Comparison of ENCODE assay signal across 12 cellular contexts in genomic region chr1:221886311-221887090, GRCh38.
A peak's percentile ranks its signal among the peaks of the same experiment; 100 is the strongest.
DNase-seq lines count a peak whose midpoint lies in the region; ATAC-seq, FAIRE-seq and TF ChIP-seq lines count a peak whose summit lies in the region.
"Had no signal": no experiment of that assay in that cellular context is flagged by ENCODE, and none has a peak within 500 bp of the region (broad histone marks: within the 10 kb centered on the region; RNA-seq: fewer than 3 reads in every experiment).

No MANE protein-coding gene starts in this region.

- H3K27ac ChIP-seq in psoas muscle, result peak overlapping the region; percentile 56
- H3K27ac ChIP-seq: neutrophil had no signal

- H3K9me3 ChIP-seq in psoas muscle, result no peaks in the 10 kb centered on the region
- H3K9me3 ChIP-seq: neutrophil had no signal

- H3K27ac Mint-ChIP-seq in Calu3 (ENCODE audit: unreplicated experiment), result peak overlapping the region; percentile 93
- H3K27ac Mint-ChIP-seq in activated T-helper 1 cell treated with anti-CD3 and anti-CD28 coated beads, Interleukin-12 subunit alpha, Interleukin-12 subunit beta, Interleukin-2, Interleukin-4 antibody, amounts not matched to agents 30 ng/mL and 10 ng/mL and 1 ng/mL, durations not matched to agents 14 hours and 24 hours and 36 hours, result no peak overlapping the region
- H3K27ac Mint-ChIP-seq: activated CD8-positive, alpha-beta T cell treated with anti-CD3 and anti-CD28 coated beads, Interleukin-2, amount 10 ng/mL, durations not matched to agents 7 days and 5 days; mesothelial cell of epicardium had no signal

- H3K4me3 Mint-ChIP-seq in Calu3 (ENCODE audit: low read depth, unreplicated experiment), result peak overlapping the region; percentile 57
- no peak overlapping the region for H3K4me3 Mint-ChIP-seq in activated T-helper 1 cell treated with anti-CD3 and anti-CD28 coated beads, Interleukin-12 subunit alpha, Interleukin-12 subunit beta, Interleukin-2, Interleukin-4 antibody, amounts not matched to agents 30 ng/mL and 10 ng/mL and 1 ng/mL, durations not matched to agents 14 hours and 24 hours and 36 hours
- H3K4me3 Mint-ChIP-seq: activated CD8-positive, alpha-beta T cell treated with anti-CD3 and anti-CD28 coated beads, Interleukin-2, amount 10 ng/mL, durations not matched to agents 7 days and 5 days; mesothelial cell of epicardium had no signal

- H3K4me3 ChIP-seq in psoas muscle, result no peak overlapping the region

- H3K27me3 ChIP-seq in psoas muscle (ENCODE audit: insufficient read depth in 3 of 3, low read length in 2 of 3), result no peaks in the 10 kb centered on the region
- H3K27me3 ChIP-seq: neutrophil had no signal

- CTCF ChIA-PET in Calu3 (lab: Charles Lee), result interaction anchor here (0.6 to 1.4 kb wide), 8 partner anchors 9 to 144 kb away, joined by 3 to 6 read pairs (median 3); no protein-coding TSS in a partner anchor

- H3K27me3 Mint-ChIP-seq in Calu3 (ENCODE audit: unreplicated experiment), result no peaks in the 10 kb centered on the region
- H3K27me3 Mint-ChIP-seq in activated T-helper 1 cell treated with anti-CD3 and anti-CD28 coated beads, Interleukin-12 subunit alpha, Interleukin-12 subunit beta, Interleukin-2, Interleukin-4 antibody, amounts not matched to agents 30 ng/mL and 10 ng/mL and 1 ng/mL, durations not matched to agents 14 hours and 24 hours and 36 hours (ENCODE audit: insufficient read depth), result peaks cover 14% of the 10 kb centered on the region

- ATAC-seq in esophagus mucosa (peak; percentile 34), psoas muscle (peak; percentile 34 to 57 (median 48)), GM19035 (IDR thresholded peaks at IDR 0.05; ENCODE audit: unreplicated experiment) (no peak), sciatic nerve (no peak)
- ATAC-seq: activated CD8-positive, alpha-beta T cell treated with anti-CD3 and anti-CD28 coated beads, Interleukin-2, amount 10 ng/mL, durations not matched to agents 7 days and 5 days had no signal

- no peak for TF ChIP-seq CTCF in Calu3 (IDR thresholded peaks at IDR 0.05; ENCODE audit: unreplicated experiment)
- TF ChIP-seq CTCF in psoas muscle (IDR thresholded peaks at IDR 0.05), result no peak
- no peak for TF ChIP-seq CTCF in D721Med (IDR thresholded peaks at IDR 0.05; ENCODE audit: insufficient read depth, missing control alignments)

- DNase-seq in Calu3 (no peak), RCC 7860 (ENCODE audit: low spot score) (peak; percentile 91), psoas muscle (no peak), D721Med (ENCODE audit: insufficient read length, low spot score) (no peak), sciatic nerve (ENCODE audit: low spot score) (no peak)
- no peak for DNase-seq in activated T-helper 1 cell treated with anti-CD3 and anti-CD28 coated beads, Interleukin-12 subunit alpha, Interleukin-12 subunit beta, Interleukin-2, Interleukin-4 antibody, amounts not matched to agents 30 ng/mL and 10 ng/mL and 1 ng/mL, durations not matched to agents 14 hours and 24 hours and 36 hours (ENCODE audit: low spot score)
- DNase-seq: activated CD8-positive, alpha-beta T cell treated with anti-CD3 and anti-CD28 coated beads, Interleukin-2, amount 10 ng/mL, durations not matched to agents 7 days and 5 days; NCI-H2081 treated with DMSO at 0.1 percent for 48 hours had no signal

- H3K9me3 Mint-ChIP-seq in Calu3 (ENCODE audit: low read depth, unreplicated experiment), result no peaks in the 10 kb centered on the region
- no peaks in the 10 kb centered on the region for H3K9me3 Mint-ChIP-seq in activated T-helper 1 cell treated with anti-CD3 and anti-CD28 coated beads, Interleukin-12 subunit alpha, Interleukin-12 subunit beta, Interleukin-2, Interleukin-4 antibody, amounts not matched to agents 30 ng/mL and 10 ng/mL and 1 ng/mL, durations not matched to agents 14 hours and 24 hours and 36 hours
- H3K9me3 Mint-ChIP-seq: mesothelial cell of epicardium had no signal

- no peaks in the 10 kb centered on the region for H3K36me3 ChIP-seq in psoas muscle (ENCODE audit: insufficient read depth in 1 of 2, low read depth in 1 of 2)
- H3K36me3 ChIP-seq: neutrophil had no signal

- WGBS in psoas muscle, 3 donors, result 53 to 56% (median 54%) methylated on average over 4 of the region's 4 CpGs

- FAIRE-seq in RCC 7860 (lab: Jason Lieb, UNC) (no peak), D721Med (lab: Jason Lieb, UNC) (no peak)

- H3K36me3 Mint-ChIP-seq in Calu3 (ENCODE audit: insufficient read depth, unreplicated experiment), result peaks cover 5% of the 10 kb centered on the region
- no peaks in the 10 kb centered on the region for H3K36me3 Mint-ChIP-seq in activated T-helper 1 cell treated with anti-CD3 and anti-CD28 coated beads, Interleukin-12 subunit alpha, Interleukin-12 subunit beta, Interleukin-2, Interleukin-4 antibody, amounts not matched to agents 30 ng/mL and 10 ng/mL and 1 ng/mL, durations not matched to agents 14 hours and 24 hours and 36 hours (ENCODE audit: low read depth)
- H3K36me3 Mint-ChIP-seq: mesothelial cell of epicardium had no signal

- intact Hi-C loops in Calu3 (cut with micrococcal nuclease; ENCODE audit: unreplicated experiment), result loop anchor here (1.0 to 5.0 kb wide), 3 partner anchors 79 to 144 kb away; partner anchors contain the start of gene DUSP10
- intact Hi-C loops in psoas muscle (cut with DNase I), result loop anchor here in 1 of 2 donors (5.0 kb wide), 1 partner anchor 144 kb away; the partner anchor contains the start of gene DUSP10
- intact Hi-C loops in activated T-helper 1 cell treated with anti-CD3 and anti-CD28 coated beads, Interleukin-12 subunit alpha, Interleukin-12 subunit beta, Interleukin-2, Interleukin-4 antibody, amounts not matched to agents 30 ng/mL and 10 ng/mL and 1 ng/mL, durations not matched to agents 14 hours and 24 hours and 36 hours (cut with micrococcal nuclease), result no loop called here
- intact Hi-C loops in sciatic nerve (cut with DNase I), result no loop called here

- H3K4me1 Mint-ChIP-seq in Calu3 (ENCODE audit: low read depth, unreplicated experiment), result peaks cover 50% of the 10 kb centered on the region
- peaks cover 7% of the 10 kb centered on the region for H3K4me1 Mint-ChIP-seq in activated T-helper 1 cell treated with anti-CD3 and anti-CD28 coated beads, Interleukin-12 subunit alpha, Interleukin-12 subunit beta, Interleukin-2, Interleukin-4 antibody, amounts not matched to agents 30 ng/mL and 10 ng/mL and 1 ng/mL, durations not matched to agents 14 hours and 24 hours and 36 hours (ENCODE audit: low read depth)
- H3K4me1 Mint-ChIP-seq: mesothelial cell of epicardium had no signal

- TSS peak; percentile 71 for BruUV-seq in Calu3 (replicated peaks; lab: Mats Ljungman, UMichigan)

- H3K4me1 ChIP-seq in psoas muscle, result peaks cover 29% of the 10 kb centered on the region

Comparison
In these comparisons a context has a peak if more than half of its experiments do, and no peak if none do; other contexts are left out.
1. ATAC-seq: peak in esophagus mucosa (single experiment) and psoas muscle (4 of 4); none in GM19035 (single experiment) and sciatic nerve (single experiment).